Comparison of ENCODE assay signal across 9 cellular contexts in the genomic region with DNA sequence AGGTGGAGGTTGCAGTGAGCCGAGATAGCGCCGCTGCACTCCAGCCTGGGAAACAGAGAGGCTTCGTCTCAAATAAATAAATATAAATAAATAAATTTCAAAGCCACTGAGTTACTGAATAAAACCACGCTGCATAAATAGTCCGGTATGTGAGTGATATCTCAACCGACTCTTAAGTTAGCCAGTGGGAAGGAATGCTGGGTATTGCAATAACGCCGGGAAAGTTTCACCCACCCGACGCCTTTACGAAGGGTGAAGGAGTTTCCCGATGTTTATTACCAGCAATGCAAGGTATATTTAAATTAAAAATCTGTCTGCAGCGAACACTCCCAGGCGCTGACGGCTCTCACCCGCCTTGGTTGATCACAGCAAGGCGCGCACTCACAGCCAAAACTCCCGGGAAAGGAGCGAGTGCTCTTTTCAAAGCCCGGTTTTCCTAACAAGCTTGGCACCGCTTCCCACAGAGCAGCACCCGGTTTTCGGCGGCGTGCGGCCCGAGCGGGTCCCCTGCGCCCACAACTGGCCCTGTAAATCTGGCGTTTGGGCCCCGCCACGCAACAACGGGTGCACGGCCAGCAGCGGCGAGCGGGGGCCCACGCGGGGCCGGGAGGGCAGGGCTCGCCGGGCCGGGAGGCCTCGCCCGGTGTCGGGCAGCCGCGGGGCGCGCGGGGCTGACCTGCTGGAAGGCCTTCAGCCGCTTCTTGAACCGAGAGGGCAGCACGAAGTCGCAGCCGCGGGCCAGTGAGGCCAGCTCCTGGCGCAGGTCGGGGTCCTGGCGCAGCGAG. TPM values are rescaled to one million over a fixed set of nuclear protein-coding genes. Genes with fewer than 3 reads are reported as not detected.
DNase-seq lines count a peak whose midpoint lies in the region; ATAC-seq and TF ChIP-seq lines count a peak whose summit lies in the region.
"Had no signal": no experiment of that assay in that cellular context is flagged by ENCODE, and none has a peak within 500 bp of the region (broad histone marks: within the 10 kb centered on the region; RNA-seq: fewer than 3 reads in every experiment).

No MANE protein-coding gene starts in this region.

- no peak overlapping the region for H4K8ac ChIP-seq in mesenchymal stem cell (ENCODE audit: low read length)

- H3K4me2 ChIP-seq in mesenchymal stem cell (ENCODE audit: low read length, poor library complexity, severe bottlenecking) = peak overlapping the region; percentile 98

- H3K27me3 ChIP-seq in heart left ventricle = peaks cover 0 to 27% (median 3%) of the 10 kb centered on the region in 9 donors
- H3K27me3 ChIP-seq in mesenchymal stem cell (ENCODE audit: control insufficient read depth in 1 of 2, insufficient read depth in 1 of 2, low read length in 2 of 2) = peaks cover 36 to 48% of the 10 kb centered on the region in 2 experiments

- no peak overlapping the region for H2BK15ac ChIP-seq in mesenchymal stem cell (ENCODE audit: low read depth, poor library complexity, severe bottlenecking)

- TF ChIP-seq CTCF in heart left ventricle (IDR thresholded peaks at IDR 0.05) (no peak), choroid plexus epithelial cell (conservative IDR thresholded peaks at IDR 0.05; ENCODE audit: low read depth, low read length) (no peak)

- TF ChIP-seq POLR2A in heart left ventricle (IDR thresholded peaks at IDR 0.05) = no peak

- peak overlapping the region; percentile 38 to 66 (median 52) for H3K4me3 ChIP-seq in heart left ventricle
- H3K4me3 ChIP-seq in choroid plexus epithelial cell (ENCODE audit: low read depth, low read length) = peak overlapping the region; percentile 34
- H3K4me3 ChIP-seq in mesenchymal stem cell (ENCODE audit: insufficient read depth in 1 of 2, low read depth in 1 of 2, low read length in 2 of 2) = peak overlapping the region; percentile 56 to 57
- H3K4me3 ChIP-seq in urinary bladder (ENCODE audit: low read depth, low read length) = peak overlapping the region; percentile 43
- H3K4me3 ChIP-seq: SK-N-MC had no signal

- H3K18ac ChIP-seq in mesenchymal stem cell (ENCODE audit: low read depth in 1 of 2, low read length in 2 of 2) = no peak overlapping the region

- H3K14ac ChIP-seq in mesenchymal stem cell (ENCODE audit: low read length in 2 of 2) = no peak overlapping the region

- no peak for DNase-seq in heart left ventricle
- no peak for DNase-seq in cardiac septum (ENCODE audit: low spot score)
- DNase-seq in choroid plexus epithelial cell (ENCODE audit: low read depth) = peak; percentile 48
- DNase-seq in mesenchymal stem cell = peak; percentile 18
- DNase-seq in NCI-H510A treated with DMSO at 0.1 percent for 48 hours (lab: John Stamatoyannopoulos, UW) = no peak
- DNase-seq in NCI-H2196 (lab: John Stamatoyannopoulos, UW; ENCODE audit: unreplicated experiment) = no peak
- no peak for DNase-seq in inferior parietal cortex (ENCODE audit: extremely low spot score)

- H3K36me3 ChIP-seq in heart left ventricle (no peaks in the 10 kb centered on the region), mesenchymal stem cell (ENCODE audit: control insufficient read depth in 1 of 2, insufficient read depth in 2 of 2, low read depth in 1 of 2, low read length in 2 of 2) (peaks cover 0 to 17% of the 10 kb centered on the region in 2 experiments), urinary bladder (ENCODE audit: insufficient read depth) (no peaks in the 10 kb centered on the region)

- H2BK12ac ChIP-seq in mesenchymal stem cell (ENCODE audit: low read length in 2 of 2) = no peak overlapping the region

- H3K27ac ChIP-seq in heart left ventricle (peak overlapping the region; percentile 18 to 94 (median 81)), mesenchymal stem cell (ENCODE audit: low read length, poor library complexity, severe bottlenecking) (no peak overlapping the region), urinary bladder (ENCODE audit: low read depth) (no peak overlapping the region)
- H3K27ac ChIP-seq: SK-N-MC had no signal

- no peak overlapping the region for H3K9ac ChIP-seq in mesenchymal stem cell (ENCODE audit: low read length)

- 6 to 17% (median 12%) methylated on average over 47 to 63 of the region's 63 CpGs for WGBS in heart left ventricle, 4 donors
- 14% methylated on average over 50 of the region's 63 CpGs for WGBS in mesenchymal stem cell
- WGBS in urinary bladder = 8% methylated on average over 63 of the region's 63 CpGs

- H2BK120ac ChIP-seq in mesenchymal stem cell (ENCODE audit: low read depth, low read length) = no peak overlapping the region

- H3K4me1 ChIP-seq in heart left ventricle = peaks cover 0 to 50% (median 13%) of the 10 kb centered on the region in 12 donors
- peaks cover 33% of the 10 kb centered on the region for H3K4me1 ChIP-seq in mesenchymal stem cell (ENCODE audit: control insufficient read depth, insufficient read depth, low read depth, low read length)
- no peaks in the 10 kb centered on the region for H3K4me1 ChIP-seq in urinary bladder (ENCODE audit: insufficient read depth)

- no peaks in the 10 kb centered on the region for H3K9me3 ChIP-seq in heart left ventricle
- no peaks in the 10 kb centered on the region for H3K9me3 ChIP-seq in mesenchymal stem cell (ENCODE audit: control insufficient read depth, low read length)

- no peak overlapping the region for H2AK5ac ChIP-seq in mesenchymal stem cell (ENCODE audit: low read length, severe bottlenecking)

- no peak overlapping the region for H2AFZ ChIP-seq in mesenchymal stem cell (ENCODE audit: low read depth, low read length)

- peak overlapping the region; percentile 15 for H4K91ac ChIP-seq in mesenchymal stem cell (ENCODE audit: low read length)

- no peak overlapping the region for H3K4ac ChIP-seq in mesenchymal stem cell (ENCODE audit: low read depth in 1 of 2, low read length in 2 of 2)

- intact Hi-C loops in heart left ventricle (cut with DNase I) (loop anchor here in 1 of 10 donors (5.0 kb wide), 1 partner anchor 39 kb away; no protein-coding TSS in a partner anchor), cardiac septum (cut with DNase I) (no loop called here)

- H2BK5ac ChIP-seq in mesenchymal stem cell (ENCODE audit: low read depth, low read length, poor library complexity, severe bottlenecking) = no peak overlapping the region

- peaks cover 50% of the 10 kb centered on the region for H3K79me1 ChIP-seq in mesenchymal stem cell (replicated peaks; ENCODE audit: low read length, poor library complexity, severe bottlenecking)

- H3K23ac ChIP-seq in mesenchymal stem cell (ENCODE audit: low read length in 2 of 2) = no peak overlapping the region

- ATAC-seq in heart left ventricle = no peak

RNA-seq across cellular contexts. Expression of a gene that starts 13.7 kb away (rescaled TPM):
- 100 to 1,000 TPM in 8 of 9 donors, 10 to 100 TPM in 1; 98.3 to 186 (median 113) TPM for total RNA-seq in heart left ventricle
- 100 to 1,000 TPM in 1 of 2 donors, 10 to 100 TPM in 1; 60.9 to 181 TPM for polyA plus RNA-seq in heart left ventricle
- total RNA-seq in cardiac septum = 128 TPM
- polyA plus RNA-seq in mesenchymal stem cell (2013, experiment 1 of 2) = 6.5 TPM
- polyA plus RNA-seq in mesenchymal stem cell (2013, experiment 2 of 2) = 6.4 TPM
- total RNA-seq in urinary bladder = 11.0 TPM
- polyA plus RNA-seq in urinary bladder = 16.1 TPM

RNA-seq across cellular contexts. Expression of a gene that starts 54.5 kb away (rescaled TPM):
- total RNA-seq in heart left ventricle = 10 to 100 TPM; 31.3 to 71.5 (median 47.5) TPM
- polyA plus RNA-seq in heart left ventricle = 100 to 1,000 TPM in 1 of 2 donors, 10 to 100 TPM in 1; 50.6 to 102 TPM
- total RNA-seq in cardiac septum = 35.3 TPM
- polyA plus RNA-seq in mesenchymal stem cell (2013, experiment 1 of 2) = 29.7 TPM
- polyA plus RNA-seq in mesenchymal stem cell (2013, experiment 2 of 2) = 29.8 TPM
- total RNA-seq in urinary bladder = 10.0 TPM
- polyA plus RNA-seq in urinary bladder = 71.8 TPM

Comparison
In these comparisons a context has a peak if more than half of its experiments do, and no peak if none do; other contexts are left out.
1. DNase-seq: peak in choroid plexus epithelial cell (single experiment) and mesenchymal stem cell (single experiment); none in heart left ventricle (0 of 5), cardiac septum (single experiment), NCI-H510A treated with DMSO at 0.1 percent for 48 hours (single experiment), NCI-H2196 (single experiment) and inferior parietal cortex (single experiment).
2. H3K27ac ChIP-seq: peak in heart left ventricle (12 of 12); none in mesenchymal stem cell (single experiment) and urinary bladder (single experiment).
3. Peak in every context shown above with its lines, with median percentiles within 50 percentile points of each other: H3K4me3 ChIP-seq.